12 cellular contexts compared by ENCODE assay signal in genomic region chr1:27566462-27567182, GRCh38. TPM values are rescaled to one million over a fixed set of nuclear protein-coding genes. Genes with fewer than 3 reads are reported as not detected.
DNase-seq lines count a peak whose midpoint lies in the region; TF ChIP-seq lines count a peak whose summit lies in the region.
"Had no signal": no experiment of that assay in that cellular context is flagged by ENCODE, and none has a peak within 500 bp of the region (broad histone marks: within the 10 kb centered on the region; RNA-seq: fewer than 3 reads in every experiment).

No MANE protein-coding gene starts in this region.

- peak; percentile 57 for DNase-seq in NCI-H2171 treated with DMSO at 0.1 percent for 48 hours (lab: John Stamatoyannopoulos, UW)
- DNase-seq in NCI-H2171 (lab: John Stamatoyannopoulos, UW) = no peak
- no peak for DNase-seq in chondrocyte (ENCODE audit: low spot score)
- DNase-seq in myocyte (ENCODE audit: low read depth) = peak; percentile 82
- DNase-seq in tibial nerve (ENCODE audit: low spot score in 2 of 2) = no peak
- no peak for DNase-seq in DMS153 treated with DMSO at 0.1 percent for 48 hours (lab: John Stamatoyannopoulos, UW; ENCODE audit: unreplicated experiment)
- no peak for DNase-seq in stimulated activated CD4-positive, alpha-beta T cell treated with anti-CD3 and anti-CD28 coated beads, Interleukin-12 subunit alpha, Interleukin-12 subunit beta, amount 100 ng/mL, for 4 hours
- no peak for DNase-seq in effector CD4-positive, alpha-beta T cell
- DNase-seq: activated CD8-positive, alpha-beta memory T cell treated with anti-CD3 and anti-CD28 coated beads for 24 hours; MG63; NCI-H524; stimulated activated CD8-positive, alpha-beta memory T cell treated with anti-CD3 and anti-CD28 coated beads, Interleukin-4, amount 100 ng/mL, for 48 hours had no signal

- H3K4me1 Mint-ChIP-seq in chondrocyte (ENCODE audit: low read depth) = peaks cover 95% of the 10 kb centered on the region

- no peaks in the 10 kb centered on the region for H3K36me3 ChIP-seq in tibial nerve

- peak overlapping the region; percentile 73 to 96 (median 86) for H3K27ac ChIP-seq in tibial nerve

- TF ChIP-seq EP300 in tibial nerve (IDR thresholded peaks at IDR 0.05) = no peak

- peak overlapping the region; percentile 23 for H3K4me3 Mint-ChIP-seq in chondrocyte (ENCODE audit: unreplicated experiment)

- peak overlapping the region; percentile 89 for H3K27ac Mint-ChIP-seq in chondrocyte (ENCODE audit: unreplicated experiment)

- 20 to 36% methylated on average over 13 of the region's 13 CpGs for WGBS in tibial nerve, 2 donors

- no peak for TF ChIP-seq POLR2A in tibial nerve (IDR thresholded peaks at IDR 0.05)

- H3K27me3 ChIP-seq in tibial nerve = no peaks in the 10 kb centered on the region
- H3K27me3 ChIP-seq: MG63 had no signal

- peaks cover 0 to 100% (median 87%) of the 10 kb centered on the region in 4 donors for H3K4me1 ChIP-seq in tibial nerve

- TF ChIP-seq CTCF in chondrocyte (IDR thresholded peaks at IDR 0.05) = no peak
- TF ChIP-seq CTCF in tibial nerve (IDR thresholded peaks at IDR 0.05) = no peak

- no peak overlapping the region for H3K4me3 ChIP-seq in tibial nerve
- H3K4me3 ChIP-seq: MG63 had no signal

- H3K27me3 Mint-ChIP-seq in chondrocyte (ENCODE audit: low read depth) = no peaks in the 10 kb centered on the region

- no peaks in the 10 kb centered on the region for H3K9me3 Mint-ChIP-seq in chondrocyte (ENCODE audit: low read depth)

- H3K36me3 Mint-ChIP-seq in chondrocyte (ENCODE audit: low read depth) = no peaks in the 10 kb centered on the region

- no peaks in the 10 kb centered on the region for H3K9me3 ChIP-seq in tibial nerve
- H3K9me3 ChIP-seq: MG63 had no signal

RNA-seq across cellular contexts. Expression of gene AHDC1, which starts 37.3 kb away (rescaled TPM):
- total RNA-seq in chondrocyte = 61.6 to 86.7 TPM (median 61.8 TPM) in 3 replicates
- total RNA-seq in myocyte = 46.6 and 55.3 TPM in 2 replicates
- polyA plus RNA-seq in myocyte (2012) = 67.3 TPM
- total RNA-seq in tibial nerve = 10 to 100 TPM; 26.4 to 39.9 (median 34.6) TPM

Comparison
In these comparisons a context has a peak if more than half of its experiments do, and no peak if none do; other contexts are left out.
1. DNase-seq: peak in NCI-H2171 treated with DMSO at 0.1 percent for 48 hours (single experiment) and myocyte (single experiment); none in NCI-H2171 (single experiment), chondrocyte (single experiment), tibial nerve (0 of 2), DMS153 treated with DMSO at 0.1 percent for 48 hours (single experiment), stimulated activated CD4-positive, alpha-beta T cell treated with anti-CD3 and anti-CD28 coated beads, Interleukin-12 subunit alpha, Interleukin-12 subunit beta, amount 100 ng/mL, for 4 hours (single experiment) and effector CD4-positive, alpha-beta T cell (single experiment).